Comparison of ENCODE assay signal across 1 cellular context in the genomic region with DNA sequence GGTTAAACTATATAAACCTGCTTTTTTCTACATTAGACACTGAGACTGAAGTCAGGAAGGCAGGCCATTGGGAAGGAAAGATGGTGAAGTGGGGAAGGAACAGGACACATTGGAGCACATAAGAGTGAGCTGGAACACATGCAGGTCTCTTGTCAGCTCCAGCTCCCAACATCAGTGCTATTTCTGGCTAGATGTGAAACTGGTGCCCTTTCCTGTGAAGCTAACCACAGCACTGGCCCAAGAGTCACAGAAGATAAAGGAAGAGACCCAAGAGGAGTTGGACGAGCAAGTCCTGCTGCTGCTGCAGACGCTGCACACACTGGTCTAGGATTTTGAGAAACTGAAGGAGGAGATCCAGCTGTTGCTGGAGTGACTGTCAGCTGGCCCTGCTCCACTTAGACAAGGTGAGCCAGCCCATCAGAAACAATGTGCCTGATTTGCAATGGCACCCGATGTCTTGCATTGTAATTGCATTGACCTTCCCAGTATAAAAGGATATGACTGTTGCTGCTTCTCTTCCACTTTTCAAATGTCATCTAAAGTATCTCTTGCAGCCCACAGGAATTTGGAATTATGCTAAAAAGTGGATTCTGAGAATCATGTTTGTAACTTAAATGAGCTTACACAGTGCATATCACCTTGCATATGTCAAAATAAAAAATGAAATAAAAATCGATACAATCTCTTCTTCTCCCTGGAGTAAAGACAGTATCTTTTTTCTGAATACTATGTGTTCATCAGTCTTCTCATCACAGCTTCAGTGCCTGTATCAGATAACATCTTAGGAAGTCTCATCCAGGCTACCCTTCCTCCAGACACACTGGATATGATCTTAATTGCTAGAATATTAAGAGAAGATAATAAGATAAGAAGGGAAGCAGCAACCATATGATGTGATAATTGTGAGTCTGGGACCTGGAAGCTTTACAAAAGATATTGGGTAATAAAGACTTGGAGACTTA.
TF ChIP-seq lines count a peak whose summit lies in the region.

No MANE protein-coding gene starts in this region.

TF ChIP-seq in H1, 55 proteins besides CTCF, POLR2A, EP300 and RAD21:
- TF ChIP-seq TBP (IDR thresholded peaks at IDR 0.05; ENCODE audit: low read depth, low read length) (no peak), EGR1 (IDR thresholded peaks at IDR 0.05; ENCODE audit: borderline replicate concordance, low read depth, low read length) (no peak), BRCA1 (IDR thresholded peaks at IDR 0.05; ENCODE audit: low read depth, low read length) (no peak), SAP30 (IDR thresholded peaks at IDR 0.05; ENCODE audit: insufficient read depth, insufficient replicate concordance, low read length) (no peak), CTBP2 (IDR thresholded peaks at IDR 0.05; ENCODE audit: borderline replicate concordance, insufficient read depth, insufficient read length, low read length) (no peak)
